In genomic region chr22:20523118-20523983, GRCh38 we compare ENCODE assay signal across 9 cellular contexts. TPM values are rescaled to one million over a fixed set of nuclear protein-coding genes. Genes with fewer than 3 reads are reported as not detected.
DNase-seq lines count a peak whose midpoint lies in the region; ATAC-seq, FAIRE-seq and TF ChIP-seq lines count a peak whose summit lies in the region.
"Had no signal": no experiment of that assay in that cellular context is flagged by ENCODE, and none has a peak within 500 bp of the region (broad histone marks: within the 10 kb centered on the region; RNA-seq: fewer than 3 reads in every experiment).

No MANE protein-coding gene starts in this region.

- no peak for FAIRE-seq in keratinocyte (lab: Jason Lieb, UNC)
- FAIRE-seq: G401.6 had no signal

- H3K9me3 ChIP-seq in HUES6 (ENCODE audit: control insufficient read depth, insufficient read depth, low read depth, low read length) (peaks cover 3% of the 10 kb centered on the region), keratinocyte (ENCODE audit: control insufficient read depth, low read depth, low read length) (no peaks in the 10 kb centered on the region)

- ATAC-seq in GM19324 (IDR thresholded peaks at IDR 0.05; ENCODE audit: low FRiP score, unreplicated experiment) (no peak), HG02981 (IDR thresholded peaks at IDR 0.05; ENCODE audit: unreplicated experiment) (no peak)

- H3K4me1 Mint-ChIP-seq in activated naive CD4-positive, alpha-beta T cell treated with anti-CD3 and anti-CD28 coated beads, Interleukin-2, amount 10 ng/mL, durations not matched to agents 7 days and 5 days: peaks cover 64% of the 10 kb centered on the region

- dilution Hi-C loops in keratinocyte (cut with MboI; ENCODE audit: extremely low pct_ligation_motif_present, low sequenced_read_pairs): no loop called here

- H3K4me3 ChIP-seq in ACC112 (ENCODE audit: low read depth, low read length): no peak overlapping the region
- no peak overlapping the region for H3K4me3 ChIP-seq in HUES6 (ENCODE audit: low read depth, low read length)
- no peak overlapping the region for H3K4me3 ChIP-seq in keratinocyte (ENCODE audit: control insufficient read depth in 2 of 3, extremely low read depth in 1 of 3, insufficient read depth in 2 of 3, low read depth in 1 of 3, low read length in 3 of 3)

- DNase-seq in activated naive CD4-positive, alpha-beta T cell treated with anti-CD3 and anti-CD28 coated beads, Interleukin-2, amount 10 ng/mL, durations not matched to agents 7 days and 5 days: peak; percentile 28
- DNase-seq in keratinocyte (ENCODE audit: low read depth, low spot score) (no peak), NCI-H1417 (lab: John Stamatoyannopoulos, UW) (no peak), iPS-NIHi7 (ENCODE audit: extremely low spot score) (no peak)

- peaks cover 14% of the 10 kb centered on the region for H4K20me1 ChIP-seq in keratinocyte (ENCODE audit: control insufficient read depth, extremely low read depth, insufficient read depth, low read length)

- CTCF ChIA-PET in activated naive CD4-positive, alpha-beta T cell treated with anti-CD3 and anti-CD28 coated beads, Interleukin-2, amount 10 ng/mL, durations not matched to agents 7 days and 5 days (lab: Charles Lee): interaction anchor here (1.0 to 1.8 kb wide), 2 partner anchors 26 to 40 kb away, joined by 3 to 5 read pairs; no protein-coding TSS in a partner anchor

- H3K36me3 ChIP-seq in ACC112 (ENCODE audit: insufficient read depth, low read length): no peaks in the 10 kb centered on the region; the same call in 1 of the 2 replicates
- peaks cover 37% of the 10 kb centered on the region for H3K36me3 ChIP-seq in HUES6 (ENCODE audit: control insufficient read depth, insufficient read depth, low read length)
- peaks cover 18 to 41% of the 10 kb centered on the region in 2 experiments for H3K36me3 ChIP-seq in keratinocyte (ENCODE audit: control insufficient read depth in 2 of 2, extremely low read depth in 1 of 2, insufficient read depth in 2 of 2, low read length in 2 of 2)

- H2AFZ ChIP-seq in ACC112 (ENCODE audit: low read length, unreplicated experiment) (no peak overlapping the region), keratinocyte (ENCODE audit: control insufficient read depth, low read length) (no peak overlapping the region)

- peak overlapping the region; percentile 44 for H3K4me2 ChIP-seq in keratinocyte (ENCODE audit: control insufficient read depth, extremely low read depth, insufficient read depth, low read depth, low read length)

- peak overlapping the region; percentile 81 for H3K27ac Mint-ChIP-seq in activated naive CD4-positive, alpha-beta T cell treated with anti-CD3 and anti-CD28 coated beads, Interleukin-2, amount 10 ng/mL, durations not matched to agents 7 days and 5 days

- no peaks in the 10 kb centered on the region for H3K9me1 ChIP-seq in keratinocyte (ENCODE audit: control insufficient read depth, extremely low read depth, insufficient read depth, low read length)

- H3K4me3 Mint-ChIP-seq in activated naive CD4-positive, alpha-beta T cell treated with anti-CD3 and anti-CD28 coated beads, Interleukin-2, amount 10 ng/mL, durations not matched to agents 7 days and 5 days: no peak overlapping the region

- H3K9ac ChIP-seq in HUES6 (ENCODE audit: low read length) (no peak overlapping the region), keratinocyte (ENCODE audit: control insufficient read depth, extremely low read depth, insufficient read depth, low read length) (peak overlapping the region; percentile 45)

- no peaks in the 10 kb centered on the region for H3K9me3 Mint-ChIP-seq in activated naive CD4-positive, alpha-beta T cell treated with anti-CD3 and anti-CD28 coated beads, Interleukin-2, amount 10 ng/mL, durations not matched to agents 7 days and 5 days

- H3K27me3 ChIP-seq in ACC112 (ENCODE audit: insufficient read depth, low read length): no peaks in the 10 kb centered on the region
- H3K27me3 ChIP-seq in HUES6 (ENCODE audit: control insufficient read depth, insufficient read depth, low read length): no peaks in the 10 kb centered on the region
- H3K27me3 ChIP-seq in keratinocyte (ENCODE audit: control insufficient read depth, extremely low read depth, insufficient read depth, low read length): no peaks in the 10 kb centered on the region

- peaks cover 46% of the 10 kb centered on the region for H3K36me3 Mint-ChIP-seq in activated naive CD4-positive, alpha-beta T cell treated with anti-CD3 and anti-CD28 coated beads, Interleukin-2, amount 10 ng/mL, durations not matched to agents 7 days and 5 days

- H3K27me3 Mint-ChIP-seq in activated naive CD4-positive, alpha-beta T cell treated with anti-CD3 and anti-CD28 coated beads, Interleukin-2, amount 10 ng/mL, durations not matched to agents 7 days and 5 days: no peaks in the 10 kb centered on the region

- H3K4me1 ChIP-seq in ACC112 (ENCODE audit: control insufficient read depth, insufficient read depth, low read length, unreplicated experiment): peaks cover 48% of the 10 kb centered on the region
- peaks cover 17% of the 10 kb centered on the region; the same call in 1 of the 2 replicates for H3K4me1 ChIP-seq in HUES6 (ENCODE audit: control insufficient read depth, insufficient read depth, low read length)
- peaks cover 45% of the 10 kb centered on the region for H3K4me1 ChIP-seq in keratinocyte (ENCODE audit: control insufficient read depth, extremely low read depth, insufficient read depth, low read length)

- no peak for TF ChIP-seq CTCF in keratinocyte (optimal IDR thresholded peaks at IDR 0.05 in 1 of 3, IDR thresholded peaks at IDR 0.05 in 1 of 3, conservative IDR thresholded peaks at IDR 0.05 in 1 of 3; ENCODE audit: extremely low read depth in 1 of 3, insufficient read depth in 2 of 3, low read length in 3 of 3)

- H3K27ac ChIP-seq in ACC112 (ENCODE audit: low read depth, low read length): peak overlapping the region; percentile 80
- 0 out of 2 replicates have a peak overlapping the region, but pooled peaks have one; percentile 32 for H3K27ac ChIP-seq in HUES6 (ENCODE audit: low read depth, low read length)
- H3K27ac ChIP-seq in keratinocyte (ENCODE audit: control insufficient read depth, insufficient read depth, low read length): peak overlapping the region; percentile 74

- peaks cover 64% of the 10 kb centered on the region for H3K79me2 ChIP-seq in ACC112 (ENCODE audit: control insufficient read depth, insufficient read depth, low read length, unreplicated experiment)
- H3K79me2 ChIP-seq in keratinocyte (ENCODE audit: control insufficient read depth, insufficient read depth, low read length): peaks cover 85% of the 10 kb centered on the region

RNA-seq across cellular contexts. Expression of gene MED15, which starts 15.9 kb away (rescaled TPM):
- polyA plus RNA-seq in keratinocyte: 24.9 to 51.4 TPM (median 29.2 TPM) in 3 replicates
- polyA plus RNA-seq in keratinocyte (2011; ENCODE audit: low read depth): 65.8 TPM
- 22.9 and 50.3 TPM in 2 replicates for polyA plus RNA-seq in keratinocyte (2011; cell fraction: cytosol; rRNA removed)
- polyA plus RNA-seq in keratinocyte (2011; cell fraction: nucleus; rRNA removed): 100 and 122 TPM in 2 replicates
- 47.2 and 78.2 TPM in 2 replicates for polyA plus RNA-seq in keratinocyte (2012; ENCODE audit: low replicate concordance)
- polyA minus RNA-seq in keratinocyte: 63.9 to 128 TPM (median 69.3 TPM) in 3 replicates
- polyA minus RNA-seq in keratinocyte (2011; cell fraction: cytosol; rRNA and poly(A)+ RNA removed): 86.5 TPM
- polyA minus RNA-seq in keratinocyte (2011; cell fraction: nucleus; rRNA and poly(A)+ RNA removed): 121 and 126 TPM in 2 replicates

RNA-seq across cellular contexts. Expression of gene KLHL22, which starts 27.8 kb away (rescaled TPM):
- 9.3 to 16.6 TPM (median 10.0 TPM) in 3 replicates for polyA plus RNA-seq in keratinocyte
- polyA plus RNA-seq in keratinocyte (2011; ENCODE audit: low read depth): 0.97 TPM
- polyA plus RNA-seq in keratinocyte (2011; cell fraction: cytosol; rRNA removed): 6.4 and 7.8 TPM in 2 replicates
- 20.6 and 24.4 TPM in 2 replicates for polyA plus RNA-seq in keratinocyte (2011; cell fraction: nucleus; rRNA removed)
- polyA plus RNA-seq in keratinocyte (2012; ENCODE audit: low replicate concordance): 5.7 and 8.2 TPM in 2 replicates
- polyA minus RNA-seq in keratinocyte: 12.4 to 25.5 TPM (median 15.5 TPM) in 3 replicates
- polyA minus RNA-seq in keratinocyte (2011; cell fraction: cytosol; rRNA and poly(A)+ RNA removed): 9.2 TPM
- 9.4 and 16.4 TPM in 2 replicates for polyA minus RNA-seq in keratinocyte (2011; cell fraction: nucleus; rRNA and poly(A)+ RNA removed)
